Comparison of ENCODE assay signal across 1 cellular context in genomic region chr19:1097810-1098176, GRCh38.
TF ChIP-seq lines count a peak whose summit lies in the region.

No MANE protein-coding gene starts in this region.

TF ChIP-seq in IMR-90, 13 proteins besides CTCF, POLR2A, EP300 and RAD21 (continued from another document):
- TF ChIP-seq MAZ (IDR thresholded peaks at IDR 0.05; ENCODE audit: borderline replicate concordance, low read depth, low read length) = no peak
